In the genomic region with DNA sequence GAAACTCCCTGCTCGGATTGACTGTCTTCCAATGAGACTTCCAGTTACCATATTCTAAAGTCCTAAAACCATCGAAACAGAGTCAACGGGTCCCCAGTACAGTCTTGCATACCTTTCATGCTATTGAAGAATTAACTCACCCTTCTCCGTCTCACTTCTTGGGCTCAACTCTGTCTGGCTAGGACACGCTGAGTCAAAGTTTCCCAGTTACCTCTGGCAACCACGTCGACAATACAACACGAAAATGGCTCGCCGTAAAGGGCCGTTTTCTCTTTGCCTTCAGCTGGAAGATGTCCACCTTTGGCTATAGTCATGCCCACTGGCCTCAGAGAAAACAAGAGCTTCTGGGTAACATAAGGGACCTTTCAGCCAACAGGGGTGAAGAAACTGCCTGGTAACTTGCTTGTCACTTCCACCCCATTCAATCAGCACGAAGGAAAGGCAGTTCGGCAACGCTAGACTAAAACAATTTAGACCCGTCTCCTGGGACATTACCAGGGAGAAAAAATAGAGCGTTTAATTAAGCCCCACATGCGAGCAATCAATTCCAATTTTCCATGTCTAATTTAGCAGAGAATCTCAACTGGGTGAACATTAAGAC, we compare ENCODE assay signal across 23 cellular contexts. TPM values are rescaled to one million over a fixed set of nuclear protein-coding genes. Genes with fewer than 3 reads are reported as not detected.
DNase-seq lines count a peak whose midpoint lies in the region; ATAC-seq, FAIRE-seq and TF ChIP-seq lines count a peak whose summit lies in the region.
"Had no signal": no experiment of that assay in that cellular context is flagged by ENCODE, and none has a peak within 500 bp of the region (broad histone marks: within the 10 kb centered on the region; RNA-seq: fewer than 3 reads in every experiment).

No MANE protein-coding gene starts in this region.

- no peaks in the 10 kb centered on the region for H3K36me3 Mint-ChIP-seq in astrocyte (ENCODE audit: low read depth, unreplicated experiment)

- H3K27ac ChIP-seq in astrocyte (ENCODE audit: low read depth, low read length) (no peak overlapping the region), osteoblast (ENCODE audit: low read depth, low read length) (no peak overlapping the region)
- H3K27ac ChIP-seq: PC-9 had no signal

- H3K4me2 ChIP-seq in astrocyte (ENCODE audit: low read length) (no peak overlapping the region), osteoblast (ENCODE audit: insufficient read depth, low read length) (no peak overlapping the region)
- H3K4me2 ChIP-seq: A549, GM23338, PC-9 had no signal

- no peaks in the 10 kb centered on the region for H3K9me3 Mint-ChIP-seq in astrocyte (ENCODE audit: unreplicated experiment)
- H3K9me3 Mint-ChIP-seq: GM23338 had no signal

- H3K4me1 Mint-ChIP-seq in astrocyte (ENCODE audit: low read depth, unreplicated experiment), result peaks cover 15% of the 10 kb centered on the region

- DNase-seq in M059J (ENCODE audit: low read depth) (peak; percentile 52), astrocyte (ENCODE audit: low read depth) (peak; percentile 25), fibroblast of peridontal ligament (ENCODE audit: extremely low read depth) (peak; percentile 31), osteoblast (ENCODE audit: insufficient read length, low spot score, missing footprints) (peak; percentile 19), GM10248 (ENCODE audit: extremely low spot score) (no peak)
- no peak for DNase-seq in stimulated activated CD4-positive, alpha-beta T cell treated with anti-CD3 and anti-CD28 coated beads, Interleukin-2, amount 100 ng/mL, for 48 hours
- DNase-seq: BE2C, DMS53, HCEC 1CT, MV-4-11, NCI-H1105 treated with DMSO at 0.1 percent for 48 hours, NCI-H1694 treated with DMSO at 0.1 percent for 48 hours, NCI-H2081 treated with DMSO at 0.1 percent for 48 hours, NCI-H2171 treated with DMSO at 0.1 percent for 48 hours, NCI-H524 treated with DMSO at 0.1 percent for 48 hours, PC-9, RPMI8226, SHP77 had no signal

- H3K27me3 ChIP-seq in astrocyte (ENCODE audit: insufficient read depth, low read length) (peaks cover 5% of the 10 kb centered on the region), osteoblast (ENCODE audit: insufficient read depth, low read length) (peaks cover 11% of the 10 kb centered on the region)
- H3K27me3 ChIP-seq: BE2C had no signal

- H3K36me3 ChIP-seq in astrocyte (ENCODE audit: insufficient read depth, low read length), result no peaks in the 10 kb centered on the region
- H3K36me3 ChIP-seq in osteoblast (ENCODE audit: insufficient read depth, low read length), result no peaks in the 10 kb centered on the region
- H3K36me3 ChIP-seq: BE2C had no signal

- H3K4me3 ChIP-seq in astrocyte (ENCODE audit: insufficient read depth, low read depth, low read length) (no peak overlapping the region), osteoblast (ENCODE audit: insufficient read depth, low read length) (no peak overlapping the region)
- H3K4me3 ChIP-seq: A549, GM23338, PC-9 had no signal

- POLR2A ChIA-PET in GM10248 (lab: Yijun Ruan, JAX), result no interaction called here

- H3K4me1 ChIP-seq in astrocyte (ENCODE audit: insufficient read depth, low read length), result peaks cover 8% of the 10 kb centered on the region
- no peaks in the 10 kb centered on the region for H3K4me1 ChIP-seq in osteoblast (ENCODE audit: insufficient read depth, low read length)
- H3K4me1 ChIP-seq: A549 had no signal

- H4K20me1 ChIP-seq in astrocyte (ENCODE audit: insufficient read depth, low read length) (no peaks in the 10 kb centered on the region), osteoblast (ENCODE audit: insufficient read depth, low read length) (no peaks in the 10 kb centered on the region)

- H3K4me3 Mint-ChIP-seq in astrocyte (ENCODE audit: unreplicated experiment), result peak overlapping the region; percentile 41
- H3K4me3 Mint-ChIP-seq: GM23338 had no signal

- peaks cover 4% of the 10 kb centered on the region for H3K9me3 ChIP-seq in astrocyte (ENCODE audit: insufficient read depth, low read depth, low read length)
- no peaks in the 10 kb centered on the region for H3K9me3 ChIP-seq in osteoblast (ENCODE audit: low read depth, low read length)
- H3K9me3 ChIP-seq: A549, BE2C had no signal

- ATAC-seq in GM19328 (IDR thresholded peaks at IDR 0.05; ENCODE audit: unreplicated experiment), result no peak
- ATAC-seq: A549 had no signal

- no peak for FAIRE-seq in astrocyte (lab: Jason Lieb, UNC)
- FAIRE-seq: A549, D721Med had no signal

- CTCF ChIA-PET in GM10248 (lab: Yijun Ruan, JAX), result interaction anchor here (0.8 kb wide), 1 partner anchor 10 kb away, joined by 3 read pairs; no protein-coding TSS in a partner anchor

- H3K9ac ChIP-seq in astrocyte (ENCODE audit: low read length), result no peak overlapping the region

- H2AFZ ChIP-seq in astrocyte (ENCODE audit: low read depth, low read length) (no peak overlapping the region), osteoblast (ENCODE audit: low read length) (no peak overlapping the region)
- H2AFZ ChIP-seq: PC-9 had no signal

- H3K79me2 ChIP-seq in astrocyte (ENCODE audit: insufficient read depth, low read length) (no peaks in the 10 kb centered on the region), osteoblast (ENCODE audit: insufficient read depth, low read length) (no peaks in the 10 kb centered on the region)

- H3K27me3 Mint-ChIP-seq in astrocyte (ENCODE audit: low read depth, unreplicated experiment), result peaks cover 9% of the 10 kb centered on the region

- TF ChIP-seq CTCF in astrocyte (IDR thresholded peaks at IDR 0.05; ENCODE audit: insufficient read depth, low read depth, low read length), result no peak
- no peak for TF ChIP-seq CTCF in osteoblast (IDR thresholded peaks at IDR 0.05; ENCODE audit: extremely low read depth, low read depth, low read length)
- no peak for TF ChIP-seq CTCF in GM10248 (IDR thresholded peaks at IDR 0.05; ENCODE audit: control extremely low read depth, extremely low read depth, low read depth, missing control alignments)

- H3K27ac Mint-ChIP-seq in astrocyte (ENCODE audit: unreplicated experiment), result peak overlapping the region; percentile 18
- H3K27ac Mint-ChIP-seq: GM23338 had no signal

RNA-seq across cellular contexts. Expression of a gene that starts 21.5 kb away (rescaled TPM):
- not detected in 2 replicates for total RNA-seq in M059J (2014; rRNA removed; shearing (Covaris generic))
- total RNA-seq in astrocyte (not detected in 2 replicates), osteoblast (not detected in 2 replicates)
- total RNA-seq: HT1080, PC-9 had no signal

RNA-seq across cellular contexts. Expression of a gene that starts 27.3 kb away (rescaled TPM):
- total RNA-seq in M059J (2014; rRNA removed; shearing (Covaris generic)), result not detected in 2 replicates
- not detected in 2 replicates for total RNA-seq in astrocyte
- total RNA-seq in osteoblast, result under 0.01 TPM in 1 of 2 replicates, not detected in the other
- total RNA-seq: HT1080, PC-9 had no signal

RNA-seq across cellular contexts. Expression of a gene that starts 31.4 kb away (rescaled TPM):
- 15.1 and 23.4 TPM in 2 replicates for total RNA-seq in M059J (2014; rRNA removed; shearing (Covaris generic))
- total RNA-seq in astrocyte, result 30.4 and 34.1 TPM in 2 replicates
- total RNA-seq in osteoblast, result 19.5 and 20.6 TPM in 2 replicates

Comparison
In these comparisons a context has a peak if more than half of its experiments do, and no peak if none do; other contexts are left out.
1. DNase-seq: peak in M059J (single experiment), astrocyte (single experiment), fibroblast of peridontal ligament (single experiment) and osteoblast (single experiment); none in stimulated activated CD4-positive, alpha-beta T cell treated with anti-CD3 and anti-CD28 coated beads, Interleukin-2, amount 100 ng/mL, for 48 hours (0 of 2) and GM10248 (single experiment).